Comparison of ENCODE assay signal across 1 cellular context in genomic region chr20:25195014-25195961, GRCh38.
TF ChIP-seq lines count a peak whose summit lies in the region.

ENTPD6 (plus strand) TSS chr20:25195712; CDS start chr20:25206537, 10,825 bp downstream.

TF ChIP-seq in HepG2, 621 proteins besides CTCF, POLR2A, EP300 and RAD21 (continued from another document and continues in another):
- TF ChIP-seq, protein P1, sequence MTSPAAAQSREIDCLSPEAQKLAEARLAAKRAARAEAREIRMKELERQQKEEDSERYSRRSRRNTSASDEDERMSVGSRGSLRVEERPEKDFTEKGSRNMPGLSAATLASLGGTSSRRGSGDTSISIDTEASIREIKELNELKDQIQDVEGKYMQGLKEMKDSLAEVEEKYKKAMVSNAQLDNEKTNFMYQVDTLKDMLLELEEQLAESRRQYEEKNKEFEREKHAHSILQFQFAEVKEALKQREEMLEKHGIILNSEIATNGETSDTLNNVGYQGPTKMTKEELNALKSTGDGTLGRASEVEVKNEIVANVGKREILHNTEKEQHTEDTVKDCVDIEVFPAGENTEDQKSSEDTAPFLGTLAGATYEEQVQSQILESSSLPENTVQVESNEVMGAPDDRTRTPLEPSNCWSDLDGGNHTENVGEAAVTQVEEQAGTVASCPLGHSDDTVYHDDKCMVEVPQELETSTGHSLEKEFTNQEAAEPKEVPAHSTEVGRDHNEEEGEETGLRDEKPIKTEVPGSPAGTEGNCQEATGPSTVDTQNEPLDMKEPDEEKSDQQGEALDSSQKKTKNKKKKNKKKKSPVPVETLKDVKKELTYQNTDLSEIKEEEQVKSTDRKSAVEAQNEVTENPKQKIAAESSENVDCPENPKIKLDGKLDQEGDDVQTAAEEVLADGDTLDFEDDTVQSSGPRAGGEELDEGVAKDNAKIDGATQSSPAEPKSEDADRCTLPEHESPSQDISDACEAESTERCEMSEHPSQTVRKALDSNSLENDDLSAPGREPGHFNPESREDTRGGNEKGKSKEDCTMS (CRISPR knock-in tag; conservative IDR thresholded peaks at IDR 0.05), result peak; percentile 69; the same call in 1 of the 2 replicates
- TF ChIP-seq ZNF558 (CRISPR knock-in tag; IDR thresholded peaks at IDR 0.05; ENCODE audit: borderline replicate concordance) (peak; percentile 83; the same call in 1 of the 2 replicates), KDM2A (CRISPR knock-in tag; IDR thresholded peaks at IDR 0.05; ENCODE audit: borderline replicate concordance, low read depth) (peak; percentile 73), POLR2AphosphoS5 (IDR thresholded peaks at IDR 0.05; ENCODE audit: low read depth, low read length) (peak; percentile 98), ZNF160 (CRISPR knock-in tag; IDR thresholded peaks at IDR 0.05) (peak; percentile 65; the same call in 1 of the 2 replicates), ZNF17 (CRISPR knock-in tag; IDR thresholded peaks at IDR 0.05) (no peak; the same call in 1 of the 2 replicates), ZBTB2 (CRISPR knock-in tag; IDR thresholded peaks at IDR 0.05; ENCODE audit: low read depth) (no peak; the same call in 1 of the 2 replicates), MAF1 (CRISPR knock-in tag; IDR thresholded peaks at IDR 0.05; ENCODE audit: borderline replicate concordance) (no peak), POGZ (CRISPR knock-in tag; IDR thresholded peaks at IDR 0.05) (peak; percentile 79), ZFP36L1 (CRISPR knock-in tag; IDR thresholded peaks at IDR 0.05) (peak; percentile 94), TBX2 (CRISPR knock-in tag; IDR thresholded peaks at IDR 0.05; ENCODE audit: borderline replicate concordance) (peak; percentile 59), ZSCAN5A (CRISPR knock-in tag; IDR thresholded peaks at IDR 0.05; ENCODE audit: borderline replicate concordance) (no peak), NFYB (CRISPR knock-in tag; IDR thresholded peaks at IDR 0.05) (no peak), CBFB (CRISPR knock-in tag; IDR thresholded peaks at IDR 0.05) (peak; percentile 65), ZNF766 (CRISPR knock-in tag; IDR thresholded peaks at IDR 0.05; ENCODE audit: borderline replicate concordance) (no peak; the same call in 1 of the 2 replicates), TCF7 (IDR thresholded peaks at IDR 0.05; ENCODE audit: low read depth) (no peak), FOXP1 (IDR thresholded peaks at IDR 0.05) (no peak), FOXP1 (CRISPR knock-in tag; IDR thresholded peaks at IDR 0.05) (no peak), NFE2L2 (IDR thresholded peaks at IDR 0.05; ENCODE audit: low read length) (no peak), ONECUT2 (CRISPR knock-in tag; IDR thresholded peaks at IDR 0.05) (no peak; the same call in 1 of the 2 replicates), NFIC (IDR thresholded peaks at IDR 0.05; ENCODE audit: low read length) (no peak), REL (CRISPR knock-in tag; conservative IDR thresholded peaks at IDR 0.05) (no peak), RNF219 (CRISPR knock-in tag; IDR thresholded peaks at IDR 0.05) (no peak), ZNF652 (CRISPR knock-in tag; IDR thresholded peaks at IDR 0.05; ENCODE audit: borderline replicate concordance, low read depth) (no peak), ZNF431 (CRISPR knock-in tag; IDR thresholded peaks at IDR 0.05; ENCODE audit: borderline replicate concordance, low read depth) (no peak; the same call in 1 of the 2 replicates), CHCHD3 (CRISPR knock-in tag; IDR thresholded peaks at IDR 0.05) (peak; percentile 80; the same call in 1 of the 2 replicates), ZNF572 (CRISPR knock-in tag; IDR thresholded peaks at IDR 0.05) (no peak), ZFP37 (CRISPR knock-in tag; IDR thresholded peaks at IDR 0.05; ENCODE audit: borderline replicate concordance) (peak; percentile 62; the same call in 1 of the 2 replicates), ZNF296 (CRISPR knock-in tag; conservative IDR thresholded peaks at IDR 0.05) (peak; percentile 34; the same call in 1 of the 2 replicates), AGO2 (optimal IDR thresholded peaks at IDR 0.05; ENCODE audit: low read depth, low read length) (peak; percentile 80), ZNF607 (CRISPR knock-in tag; IDR thresholded peaks at IDR 0.05; ENCODE audit: borderline replicate concordance) (no peak), BCL6 (CRISPR knock-in tag; IDR thresholded peaks at IDR 0.05) (no peak; the same call in none of the 2 replicates), HNF1B (CRISPR knock-in tag; IDR thresholded peaks at IDR 0.05) (no peak; the same call in 1 of the 2 replicates), ZNF496 (CRISPR knock-in tag; IDR thresholded peaks at IDR 0.05; ENCODE audit: insufficient replicate concordance) (no peak), DR1 (CRISPR knock-in tag; IDR thresholded peaks at IDR 0.05) (0 out of 2 replicates have a peak, but pooled peaks have one; percentile 10), HOXA5 (CRISPR knock-in tag; IDR thresholded peaks at IDR 0.05) (peak; percentile 70), ZNF660 (CRISPR knock-in tag; IDR thresholded peaks at IDR 0.05; ENCODE audit: borderline replicate concordance, low read depth) (no peak), KLF6 (CRISPR knock-in tag; IDR thresholded peaks at IDR 0.05) (peak; percentile 89), XBP1 (CRISPR knock-in tag; IDR thresholded peaks at IDR 0.05) (peak; percentile 94), ZNF432 (CRISPR knock-in tag; IDR thresholded peaks at IDR 0.05; ENCODE audit: borderline replicate concordance) (no peak), ZNF619 (CRISPR knock-in tag; IDR thresholded peaks at IDR 0.05) (no peak; the same call in 1 of the 2 replicates), SAFB2 (CRISPR knock-in tag; IDR thresholded peaks at IDR 0.05; ENCODE audit: borderline replicate concordance, low read depth) (peak; percentile 96; the same call in 1 of the 2 replicates), AKAP8 (CRISPR knock-in tag; IDR thresholded peaks at IDR 0.05) (peak; percentile 87), NFRKB (IDR thresholded peaks at IDR 0.05) (no peak)
- TF ChIP-seq, protein P2, sequence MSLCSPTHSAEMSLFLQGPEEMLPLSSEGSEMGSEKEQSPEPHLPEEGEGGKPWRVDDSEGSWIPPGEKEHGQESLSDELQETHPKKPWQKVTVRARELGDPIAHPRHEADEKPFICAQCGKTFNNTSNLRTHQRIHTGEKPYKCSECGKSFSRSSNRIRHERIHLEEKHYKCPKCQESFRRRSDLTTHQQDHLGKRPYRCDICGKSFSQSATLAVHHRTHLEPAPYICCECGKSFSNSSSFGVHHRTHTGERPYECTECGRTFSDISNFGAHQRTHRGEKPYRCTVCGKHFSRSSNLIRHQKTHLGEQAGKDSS (CRISPR knock-in tag; IDR thresholded peaks at IDR 0.05; ENCODE audit: borderline replicate concordance, low read depth), result peak; percentile 59; the same call in 1 of the 2 replicates
- TF ChIP-seq, protein P3, sequence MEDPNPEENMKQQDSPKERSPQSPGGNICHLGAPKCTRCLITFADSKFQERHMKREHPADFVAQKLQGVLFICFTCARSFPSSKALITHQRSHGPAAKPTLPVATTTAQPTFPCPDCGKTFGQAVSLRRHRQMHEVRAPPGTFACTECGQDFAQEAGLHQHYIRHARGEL (CRISPR knock-in tag; IDR thresholded peaks at IDR 0.05), result peak; percentile 18; the same call in 1 of the 2 replicates
- TF ChIP-seq, protein P4, sequence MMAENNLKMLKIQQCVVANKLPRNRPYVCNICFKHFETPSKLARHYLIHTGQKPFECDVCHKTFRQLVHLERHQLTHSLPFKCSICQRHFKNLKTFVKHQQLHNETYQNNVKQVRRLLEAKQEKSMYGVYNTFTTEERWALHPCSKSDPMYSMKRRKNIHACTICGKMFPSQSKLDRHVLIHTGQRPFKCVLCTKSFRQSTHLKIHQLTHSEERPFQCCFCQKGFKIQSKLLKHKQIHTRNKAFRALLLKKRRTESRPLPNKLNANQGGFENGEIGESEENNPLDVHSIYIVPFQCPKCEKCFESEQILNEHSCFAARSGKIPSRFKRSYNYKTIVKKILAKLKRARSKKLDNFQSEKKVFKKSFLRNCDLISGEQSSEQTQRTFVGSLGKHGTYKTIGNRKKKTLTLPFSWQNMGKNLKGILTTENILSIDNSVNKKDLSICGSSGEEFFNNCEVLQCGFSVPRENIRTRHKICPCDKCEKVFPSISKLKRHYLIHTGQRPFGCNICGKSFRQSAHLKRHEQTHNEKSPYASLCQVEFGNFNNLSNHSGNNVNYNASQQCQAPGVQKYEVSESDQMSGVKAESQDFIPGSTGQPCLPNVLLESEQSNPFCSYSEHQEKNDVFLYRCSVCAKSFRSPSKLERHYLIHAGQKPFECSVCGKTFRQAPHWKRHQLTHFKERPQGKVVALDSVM (CRISPR knock-in tag; IDR thresholded peaks at IDR 0.05), result peak; percentile 92
- TF ChIP-seq, protein P5, sequence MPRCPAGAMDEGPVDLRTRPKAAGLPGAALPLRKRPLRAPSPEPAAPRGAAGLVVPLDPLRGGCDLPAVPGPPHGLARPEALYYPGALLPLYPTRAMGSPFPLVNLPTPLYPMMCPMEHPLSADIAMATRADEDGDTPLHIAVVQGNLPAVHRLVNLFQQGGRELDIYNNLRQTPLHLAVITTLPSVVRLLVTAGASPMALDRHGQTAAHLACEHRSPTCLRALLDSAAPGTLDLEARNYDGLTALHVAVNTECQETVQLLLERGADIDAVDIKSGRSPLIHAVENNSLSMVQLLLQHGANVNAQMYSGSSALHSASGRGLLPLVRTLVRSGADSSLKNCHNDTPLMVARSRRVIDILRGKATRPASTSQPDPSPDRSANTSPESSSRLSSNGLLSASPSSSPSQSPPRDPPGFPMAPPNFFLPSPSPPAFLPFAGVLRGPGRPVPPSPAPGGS (CRISPR knock-in tag; IDR thresholded peaks at IDR 0.05), result peak; percentile 91
- TF ChIP-seq, protein P6, sequence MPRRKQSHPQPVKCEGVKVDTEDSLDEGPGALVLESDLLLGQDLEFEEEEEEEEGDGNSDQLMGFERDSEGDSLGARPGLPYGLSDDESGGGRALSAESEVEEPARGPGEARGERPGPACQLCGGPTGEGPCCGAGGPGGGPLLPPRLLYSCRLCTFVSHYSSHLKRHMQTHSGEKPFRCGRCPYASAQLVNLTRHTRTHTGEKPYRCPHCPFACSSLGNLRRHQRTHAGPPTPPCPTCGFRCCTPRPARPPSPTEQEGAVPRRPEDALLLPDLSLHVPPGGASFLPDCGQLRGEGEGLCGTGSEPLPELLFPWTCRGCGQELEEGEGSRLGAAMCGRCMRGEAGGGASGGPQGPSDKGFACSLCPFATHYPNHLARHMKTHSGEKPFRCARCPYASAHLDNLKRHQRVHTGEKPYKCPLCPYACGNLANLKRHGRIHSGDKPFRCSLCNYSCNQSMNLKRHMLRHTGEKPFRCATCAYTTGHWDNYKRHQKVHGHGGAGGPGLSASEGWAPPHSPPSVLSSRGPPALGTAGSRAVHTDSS (CRISPR knock-in tag; conservative IDR thresholded peaks at IDR 0.05), result 0 out of 2 replicates have a peak, but pooled peaks have one; percentile 18
- TF ChIP-seq, protein P7, sequence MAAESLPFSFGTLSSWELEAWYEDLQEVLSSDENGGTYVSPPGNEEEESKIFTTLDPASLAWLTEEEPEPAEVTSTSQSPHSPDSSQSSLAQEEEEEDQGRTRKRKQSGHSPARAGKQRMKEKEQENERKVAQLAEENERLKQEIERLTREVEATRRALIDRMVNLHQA (CRISPR knock-in tag; IDR thresholded peaks at IDR 0.05), result no peak
